12 cellular contexts compared by ENCODE assay signal in the genomic region with DNA sequence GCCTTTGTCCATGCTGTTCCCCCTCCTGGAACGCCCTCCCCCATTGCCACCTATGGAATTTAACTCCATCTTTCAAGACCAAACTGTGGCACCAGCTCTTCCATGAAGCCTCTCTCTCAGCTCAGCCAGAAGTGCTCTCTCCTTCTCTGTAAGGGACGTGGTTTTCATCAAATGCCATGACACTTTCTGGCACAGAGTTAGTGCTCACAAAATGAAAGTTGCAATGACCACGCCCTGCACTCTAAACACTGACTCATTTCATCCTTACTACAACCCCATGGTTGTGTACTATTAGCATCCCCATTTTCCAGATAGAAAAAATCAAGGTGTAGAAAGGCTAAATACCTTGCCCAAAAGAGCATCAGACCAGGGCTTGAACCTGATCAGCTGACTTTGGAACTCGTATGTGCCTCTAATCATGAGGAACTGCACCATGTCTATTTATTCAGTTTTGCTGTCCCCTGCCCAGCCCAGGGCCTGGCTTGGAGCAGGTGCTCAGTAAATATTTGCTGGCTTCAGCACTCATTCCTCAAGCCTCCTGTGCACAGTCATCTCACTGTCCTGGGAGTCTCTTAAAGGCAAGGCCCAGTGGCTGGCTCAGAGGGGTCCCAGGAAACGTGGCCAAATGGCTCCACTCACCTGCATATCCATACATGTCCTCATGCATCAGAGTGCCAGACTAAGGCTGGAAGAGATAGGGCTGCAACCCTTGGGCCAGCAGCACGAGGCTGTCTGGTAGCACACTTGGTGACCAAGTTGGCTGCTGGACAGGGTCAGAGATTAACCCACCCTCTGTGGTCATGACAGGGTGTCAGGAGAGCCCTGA.
DNase-seq lines count a peak whose midpoint lies in the region; ATAC-seq, FAIRE-seq and TF ChIP-seq lines count a peak whose summit lies in the region.
"Had no signal": no experiment of that assay in that cellular context is flagged by ENCODE, and none has a peak within 500 bp of the region (broad histone marks: within the 10 kb centered on the region; RNA-seq: fewer than 3 reads in every experiment).

No MANE protein-coding gene starts in this region.

- H3K4me2 ChIP-seq in DND-41 (ENCODE audit: insufficient read depth, low read length) (no peak overlapping the region), astrocyte (ENCODE audit: low read length) (no peak overlapping the region)

- no peak for TF ChIP-seq CTCF in DND-41 (IDR thresholded peaks at IDR 0.05; ENCODE audit: borderline replicate concordance, extremely low read depth, low read length, poor library complexity, severe bottlenecking)
- no peak for TF ChIP-seq CTCF in HFFc6 (IDR thresholded peaks at IDR 0.05)
- no peak for TF ChIP-seq CTCF in astrocyte (IDR thresholded peaks at IDR 0.05; ENCODE audit: insufficient read depth, low read depth, low read length)
- no peak for TF ChIP-seq CTCF in mucosa of descending colon (IDR thresholded peaks at IDR 0.05)
- no peak for TF ChIP-seq CTCF in WERI-Rb-1 (IDR thresholded peaks at IDR 0.05; ENCODE audit: low read depth, low read length)

- H3K4me1 ChIP-seq in DND-41 (ENCODE audit: insufficient read depth, low read length) (no peaks in the 10 kb centered on the region), astrocyte (ENCODE audit: insufficient read depth, low read length) (peaks cover 57% of the 10 kb centered on the region), mucosa of descending colon (ENCODE audit: low read depth) (no peaks in the 10 kb centered on the region)

- H3K27me3 ChIP-seq in DND-41 (ENCODE audit: insufficient read depth, low read length, poor library complexity) (no peaks in the 10 kb centered on the region), astrocyte (ENCODE audit: insufficient read depth, low read length) (no peaks in the 10 kb centered on the region), WERI-Rb-1 (ENCODE audit: insufficient read depth, low read depth, severe bottlenecking) (no peaks in the 10 kb centered on the region)
- H3K27me3 ChIP-seq: Peyer's patch had no signal

- H3K36me3 ChIP-seq in DND-41 (ENCODE audit: insufficient read depth, low read length) (no peaks in the 10 kb centered on the region), astrocyte (ENCODE audit: insufficient read depth, low read length) (no peaks in the 10 kb centered on the region), mucosa of descending colon (ENCODE audit: low read depth) (no peaks in the 10 kb centered on the region), WERI-Rb-1 (no peaks in the 10 kb centered on the region)
- H3K36me3 ChIP-seq: Peyer's patch had no signal

- peaks cover 67% of the 10 kb centered on the region for H3K4me1 Mint-ChIP-seq in HFFc6 (ENCODE audit: low read depth)
- peaks cover 40% of the 10 kb centered on the region for H3K4me1 Mint-ChIP-seq in astrocyte (ENCODE audit: low read depth, unreplicated experiment)
- H3K4me1 Mint-ChIP-seq: activated naive CD4-positive, alpha-beta T cell treated with anti-CD3 and anti-CD28 coated beads, Interleukin-2, amount 50 U/mL, for 24 hours had no signal

- H3K9ac ChIP-seq in DND-41 (ENCODE audit: low read depth, low read length) (no peak overlapping the region), astrocyte (ENCODE audit: low read length) (no peak overlapping the region)

- H3K9me3 Mint-ChIP-seq in HFFc6 (no peaks in the 10 kb centered on the region), astrocyte (ENCODE audit: unreplicated experiment) (no peaks in the 10 kb centered on the region)
- H3K9me3 Mint-ChIP-seq: activated naive CD4-positive, alpha-beta T cell treated with anti-CD3 and anti-CD28 coated beads, Interleukin-2, amount 50 U/mL, for 24 hours had no signal

- H3K36me3 Mint-ChIP-seq in HFFc6 (ENCODE audit: low read depth) = no peaks in the 10 kb centered on the region
- H3K36me3 Mint-ChIP-seq in astrocyte (ENCODE audit: low read depth, unreplicated experiment) = no peaks in the 10 kb centered on the region
- H3K36me3 Mint-ChIP-seq: activated naive CD4-positive, alpha-beta T cell treated with anti-CD3 and anti-CD28 coated beads, Interleukin-2, amount 50 U/mL, for 24 hours had no signal

- H4K20me1 ChIP-seq in DND-41 (ENCODE audit: insufficient read depth, low read length) = peaks cover 3% of the 10 kb centered on the region; the same call in 1 of the 2 replicates
- no peaks in the 10 kb centered on the region for H4K20me1 ChIP-seq in astrocyte (ENCODE audit: insufficient read depth, low read length)

- H3K27me3 Mint-ChIP-seq in HFFc6 (ENCODE audit: insufficient read depth) (no peaks in the 10 kb centered on the region; the same call in 1 of the 2 replicates), astrocyte (ENCODE audit: low read depth, unreplicated experiment) (peaks cover 12% of the 10 kb centered on the region)

- H2AFZ ChIP-seq in DND-41 (ENCODE audit: low read depth, low read length) (no peak overlapping the region), astrocyte (ENCODE audit: low read depth, low read length) (no peak overlapping the region)

- H3K27ac Mint-ChIP-seq in HFFc6 (peak overlapping the region; percentile 67; the same call in 1 of the 2 replicates), astrocyte (ENCODE audit: unreplicated experiment) (no peak overlapping the region)
- H3K27ac Mint-ChIP-seq: activated naive CD4-positive, alpha-beta T cell treated with anti-CD3 and anti-CD28 coated beads, Interleukin-2, amount 50 U/mL, for 24 hours had no signal

- H3K4me3 Mint-ChIP-seq in HFFc6 = peak overlapping the region; percentile 37; the same call in 1 of the 2 replicates
- H3K4me3 Mint-ChIP-seq in astrocyte (ENCODE audit: unreplicated experiment) = no peak overlapping the region
- H3K4me3 Mint-ChIP-seq: activated naive CD4-positive, alpha-beta T cell treated with anti-CD3 and anti-CD28 coated beads, Interleukin-2, amount 50 U/mL, for 24 hours had no signal

- no peak for FAIRE-seq in astrocyte (lab: Jason Lieb, UNC)
- FAIRE-seq: G401.6 had no signal

- intact Hi-C loops in mucosa of descending colon (cut with DNase I, micrococcal nuclease) = no loop called here

- H3K9me3 ChIP-seq in DND-41 (ENCODE audit: insufficient read depth, low read length, severe bottlenecking) = no peaks in the 10 kb centered on the region
- no peaks in the 10 kb centered on the region for H3K9me3 ChIP-seq in astrocyte (ENCODE audit: insufficient read depth, low read depth, low read length)
- H3K9me3 ChIP-seq in mucosa of descending colon = no peaks in the 10 kb centered on the region
- H3K9me3 ChIP-seq in WERI-Rb-1 (ENCODE audit: severe bottlenecking) = no peaks in the 10 kb centered on the region
- H3K9me3 ChIP-seq: Peyer's patch had no signal

- H3K79me2 ChIP-seq in DND-41 (ENCODE audit: insufficient read depth, low read length) (no peaks in the 10 kb centered on the region), astrocyte (ENCODE audit: insufficient read depth, low read length) (no peaks in the 10 kb centered on the region)

- H3K4me3 ChIP-seq in DND-41 (ENCODE audit: low read depth in 1 of 2, low read length in 2 of 2) (no peak overlapping the region), astrocyte (ENCODE audit: insufficient read depth, low read depth, low read length) (no peak overlapping the region), mucosa of descending colon (no peak overlapping the region), WERI-Rb-1 (ENCODE audit: low read depth, low read length) (no peak overlapping the region)
- H3K4me3 ChIP-seq: Peyer's patch had no signal

- H3K27ac ChIP-seq in DND-41 (ENCODE audit: low read length) = no peak overlapping the region
- H3K27ac ChIP-seq in astrocyte (ENCODE audit: low read depth, low read length) = no peak overlapping the region
- no peak overlapping the region for H3K27ac ChIP-seq in WERI-Rb-1

- DNase-seq in DND-41 (no peak), HFFc6 (no peak), astrocyte (ENCODE audit: low read depth) (peak; percentile 51), mucosa of descending colon (peak in 1 of 3 donors; percentile 45), inferior parietal cortex (ENCODE audit: extremely low spot score) (no peak), WERI-Rb-1 (no peak), midbrain (lab: John Stamatoyannopoulos, UW) (no peak), foreskin melanocyte (no peak)
- DNase-seq: kidney glomerular epithelial cell had no signal

- ATAC-seq in DND-41 (ENCODE audit: insufficient read depth, low read depth) (peak; percentile 53; the same call in 1 of the 3 replicates), mucosa of descending colon (peak; percentile 62)
